In genomic region chr7:30681262-30682130, GRCh38 we compare ENCODE assay signal across 10 cellular contexts. TPM values are rescaled to one million over a fixed set of nuclear protein-coding genes. Genes with fewer than 3 reads are reported as not detected.
A peak's percentile ranks its signal among the peaks of the same experiment; 100 is the strongest.
DNase-seq lines count a peak whose midpoint lies in the region; ATAC-seq, FAIRE-seq and TF ChIP-seq lines count a peak whose summit lies in the region.
"Had no signal": no experiment of that assay in that cellular context is flagged by ENCODE, and none has a peak within 500 bp of the region (broad histone marks: within the 10 kb centered on the region; RNA-seq: fewer than 3 reads in every experiment).

No MANE protein-coding gene starts in this region.

- intact Hi-C loops in GM12878 (cut with micrococcal nuclease; ENCODE audit: unreplicated experiment) = no loop called here

- TF ChIP-seq POLR2A in GM12878 (IDR thresholded peaks at IDR 0.05; ENCODE audit: low read depth, low read length) (no peak), tibial nerve (IDR thresholded peaks at IDR 0.05) (no peak)

- H3K27ac ChIP-seq in GM12878 (ENCODE audit: control insufficient read depth, insufficient read depth) (no peak overlapping the region), tibial nerve (no peak overlapping the region)

- WGBS in GM12878 (ENCODE audit: insufficient coverage, insufficient replicate concordance, low lambda C conversion rate, missing lambda C conversion rate) = 8% methylated on average over 46 of the region's 53 CpGs
- WGBS in tibial nerve, 2 donors = 6 to 9% methylated on average over 35 to 41 of the region's 53 CpGs

- H3K4me2 ChIP-seq in GM12878 (ENCODE audit: control insufficient read depth, insufficient read depth) = no peak overlapping the region

- no peak for DNase-seq in activated CD4-positive, alpha-beta T cell treated with anti-CD3 and anti-CD28 coated beads, Interleukin-2, amount 10 ng/mL, durations not matched to agents 7 days and 5 days
- DNase-seq in activated CD4-positive, alpha-beta T cell treated with anti-CD3 and anti-CD28 coated beads for 1 hour = no peak
- DNase-seq in GM12878 (ENCODE audit: low read depth, low spot score) (no peak), memory B cell (ENCODE audit: low spot score in 2 of 2) (no peak), tibial nerve (ENCODE audit: low spot score in 2 of 2) (no peak)
- DNase-seq in effector CD8-positive, alpha-beta T cell (lab: John Stamatoyannopoulos, UW) = no peak
- DNase-seq: NCI-H2081 had no signal

- SMC1A ChIA-PET in GM12878 (lab: Charles Lee; ENCODE audit: uncharacterized antibody, unreplicated experiment) = no interaction called here

- no peaks in the 10 kb centered on the region for H3K9me3 Mint-ChIP-seq in activated CD4-positive, alpha-beta T cell treated with anti-CD3 and anti-CD28 coated beads, Interleukin-2, amount 10 ng/mL, durations not matched to agents 7 days and 5 days
- H3K9me3 Mint-ChIP-seq in memory B cell = no peaks in the 10 kb centered on the region

- H3K4me1 Mint-ChIP-seq in activated CD4-positive, alpha-beta T cell treated with anti-CD3 and anti-CD28 coated beads, Interleukin-2, amount 10 ng/mL, durations not matched to agents 7 days and 5 days = peaks cover 8% of the 10 kb centered on the region
- peaks cover 9% of the 10 kb centered on the region for H3K4me1 Mint-ChIP-seq in memory B cell

- H3K9me3 ChIP-seq in GM12878 (replicated peaks; ENCODE audit: control insufficient read depth, insufficient read depth, low read length) = no peaks in the 10 kb centered on the region
- no peaks in the 10 kb centered on the region for H3K9me3 ChIP-seq in tibial nerve

- no TSS peak for BruUV-seq in GM12878 (replicated peaks; lab: Mats Ljungman, UMichigan)

- CTCF ChIA-PET in activated CD4-positive, alpha-beta T cell treated with anti-CD3 and anti-CD28 coated beads, Interleukin-2, amount 10 ng/mL, durations not matched to agents 7 days and 5 days (lab: Charles Lee) = interaction anchor here (1.3 to 1.5 kb wide), 2 partner anchors 22 to 59 kb away, joined by 4 to 5 read pairs; no protein-coding TSS in a partner anchor
- CTCF ChIA-PET in GM12878 (lab: Yijun Ruan, JAX) = no interaction called here

- peaks cover 71% of the 10 kb centered on the region for H3K27me3 Mint-ChIP-seq in activated CD4-positive, alpha-beta T cell treated with anti-CD3 and anti-CD28 coated beads, Interleukin-2, amount 10 ng/mL, durations not matched to agents 7 days and 5 days
- H3K27me3 Mint-ChIP-seq in memory B cell = peaks cover 35% of the 10 kb centered on the region

- H3K4me1 ChIP-seq in GM12878 (ENCODE audit: control insufficient read depth, insufficient read depth, low read length) (no peaks in the 10 kb centered on the region), tibial nerve (peaks cover 0 to 20% (median 16%) of the 10 kb centered on the region in 4 donors)

- no peaks in the 10 kb centered on the region for H3K36me3 ChIP-seq in GM12878 (ENCODE audit: control insufficient read depth in 2 of 2, insufficient read depth in 2 of 2, low read length in 1 of 2)
- H3K36me3 ChIP-seq in tibial nerve = no peaks in the 10 kb centered on the region

- H3K27ac Mint-ChIP-seq in activated CD4-positive, alpha-beta T cell treated with anti-CD3 and anti-CD28 coated beads, Interleukin-2, amount 10 ng/mL, durations not matched to agents 7 days and 5 days = no peak overlapping the region
- no peak overlapping the region for H3K27ac Mint-ChIP-seq in memory B cell

- TF ChIP-seq EP300 in GM12878 (IDR thresholded peaks at IDR 0.05; ENCODE audit: borderline replicate concordance in 1 of 2, control insufficient read depth in 1 of 2, low read depth in 2 of 2, low read length in 2 of 2) = no peak
- no peak for TF ChIP-seq EP300 in tibial nerve (IDR thresholded peaks at IDR 0.05)

- no peak overlapping the region for H2AFZ ChIP-seq in GM12878 (ENCODE audit: control insufficient read depth, low read depth, low read length)

- peak overlapping the region; percentile 37 for H3K4me3 Mint-ChIP-seq in activated CD4-positive, alpha-beta T cell treated with anti-CD3 and anti-CD28 coated beads, Interleukin-2, amount 10 ng/mL, durations not matched to agents 7 days and 5 days
- peak overlapping the region; percentile 74 for H3K4me3 Mint-ChIP-seq in memory B cell

- no peak overlapping the region for H3K9ac ChIP-seq in GM12878 (ENCODE audit: control insufficient read depth, insufficient read depth, low read length)

- in situ Hi-C loops in GM12878 (cut with MboI) = no loop called here

- H4K20me1 ChIP-seq in GM12878 (ENCODE audit: control insufficient read depth, insufficient read depth) = no peaks in the 10 kb centered on the region

- TF ChIP-seq CTCF in GM12878 (IDR thresholded peaks at IDR 0.05 in 2 of 3, conservative IDR thresholded peaks at IDR 0.05 in 1 of 3; ENCODE audit: control insufficient read depth in 2 of 3, extremely low read depth in 1 of 3, insufficient read depth in 1 of 3, low read depth in 3 of 3, low read length in 3 of 3) (no peak), tibial nerve (IDR thresholded peaks at IDR 0.05) (no peak)

- RAD21 ChIA-PET in GM12878 (lab: Charles Lee; ENCODE audit: unreplicated experiment) = no interaction called here

- no peak for FAIRE-seq in GM12878 (lab: Jason Lieb, UNC)
- FAIRE-seq: islet of Langerhans had no signal

- POLR2A ChIA-PET in activated CD4-positive, alpha-beta T cell treated with anti-CD3 and anti-CD28 coated beads, Interleukin-2, amount 10 ng/mL, durations not matched to agents 7 days and 5 days (lab: Charles Lee) = no interaction called here
- POLR2A ChIA-PET in GM12878 (lab: Charles Lee) = no interaction called here

- H3K4me3 ChIP-seq in GM12878 (no peak overlapping the region), tibial nerve (peak overlapping the region; percentile 23 to 47 (median 46))

- no peaks in the 10 kb centered on the region for H3K79me2 ChIP-seq in GM12878 (ENCODE audit: control insufficient read depth, insufficient read depth, low read length)

- no peaks in the 10 kb centered on the region for H3K36me3 Mint-ChIP-seq in activated CD4-positive, alpha-beta T cell treated with anti-CD3 and anti-CD28 coated beads, Interleukin-2, amount 10 ng/mL, durations not matched to agents 7 days and 5 days (ENCODE audit: low read depth)
- no peaks in the 10 kb centered on the region for H3K36me3 Mint-ChIP-seq in memory B cell

- no peak for TF ChIP-seq RAD21 in GM12878 (IDR thresholded peaks at IDR 0.05; ENCODE audit: insufficient read depth, low read depth, low read length)

- H3K27me3 ChIP-seq in GM12878 (replicated peaks in 1 of 2; ENCODE audit: control insufficient read depth in 2 of 2, insufficient read depth in 2 of 2, low read length in 1 of 2) (peaks cover 12 to 26% of the 10 kb centered on the region in 2 experiments), tibial nerve (peaks cover 0 to 79% of the 10 kb centered on the region in 2 donors)

- ATAC-seq in GM12878 = no peak
- no peak for ATAC-seq in memory B cell (ENCODE audit: low read depth)
- no peak for ATAC-seq in GM21528 (IDR thresholded peaks at IDR 0.05; ENCODE audit: low FRiP score, unreplicated experiment)
- no peak for ATAC-seq in HG03442 (IDR thresholded peaks at IDR 0.05; ENCODE audit: unreplicated experiment)

TF ChIP-seq in GM12878, 131 proteins besides CTCF, POLR2A, EP300 and RAD21:
- no peak for TF ChIP-seq ASH2L (IDR thresholded peaks at IDR 0.05; ENCODE audit: borderline replicate concordance, low read depth)
- TF ChIP-seq CEBPB (IDR thresholded peaks at IDR 0.05; ENCODE audit: borderline replicate concordance in 1 of 2, low read depth in 2 of 2, low read length in 2 of 2) = no peak
- TF ChIP-seq TCF12 (IDR thresholded peaks at IDR 0.05; ENCODE audit: low read depth, low read length) = no peak
- TF ChIP-seq CBX3 (IDR thresholded peaks at IDR 0.05; ENCODE audit: borderline replicate concordance, low read depth) = no peak
- peak; percentile 14 for TF ChIP-seq SUZ12 (IDR thresholded peaks at IDR 0.05; ENCODE audit: unreplicated experiment)

RNA-seq across cellular contexts. Expression of gene CRHR2, which starts 0.8 kb away (rescaled TPM):
- total RNA-seq in activated CD4-positive, alpha-beta T cell treated with anti-CD3 and anti-CD28 coated beads, Interleukin-2, amount 10 ng/mL, durations not matched to agents 7 days and 5 days = not detected
- not detected in 2 replicates for total RNA-seq in GM12878 (2013; cell fraction: nucleolus; rRNA removed)
- total RNA-seq in GM12878 (2014; rRNA removed) = not detected in 2 replicates
- not detected in 2 replicates for total RNA-seq in GM12878 (2014; rRNA removed; fragmentation: Illumina TruSeq; extraction: Trizol)
- not detected in 2 replicates for total RNA-seq in GM12878 (2021)
- polyA plus RNA-seq in GM12878 (2011; ENCODE audit: low read depth) = 0.07 TPM
- not detected in 2 replicates for polyA plus RNA-seq in GM12878 (2011; rRNA removed)
- not detected in 2 replicates for polyA plus RNA-seq in GM12878 (2011; cell fraction: cytosol; rRNA removed)
- polyA plus RNA-seq in GM12878 (2011; cell fraction: nucleus; rRNA removed) = not detected in 2 replicates
- polyA plus RNA-seq in GM12878 (2012) = 0.08 and 0.19 TPM in 2 replicates
- polyA plus RNA-seq in GM12878 (2014; fragmentation: Illumina TruSeq; extraction: Trizol) = not detected in 2 replicates
- not detected for polyA plus RNA-seq in GM12878 (2014; fragmentation: Nextera tagmentation; extraction: Ambion mirVana)
- polyA plus RNA-seq in GM12878 (2014; rRNA removed) = not detected in 2 replicates
- polyA plus RNA-seq in GM12878 (2016; fragmentation: Nextera tagmentation; extraction: Ambion mirVana) = not detected
- polyA minus RNA-seq in GM12878 (2011; rRNA and poly(A)+ RNA removed) = not detected in 2 replicates
- polyA minus RNA-seq in GM12878 (2011; cell fraction: cytosol; rRNA and poly(A)+ RNA removed) = not detected in 2 replicates
- polyA minus RNA-seq in GM12878 (2011; cell fraction: nucleus; rRNA and poly(A)+ RNA removed) = not detected in 2 replicates
- total RNA-seq in tibial nerve = under 1 TPM in 2 of 4 donors, not detected in 2; 0.21 to 0.44 TPM
